23 cellular contexts compared by ENCODE assay signal in genomic region chr9:90097237-90097636, GRCh38.
"Had no signal": no experiment of that assay in that cellular context is flagged by ENCODE, and none has a peak within 500 bp of the region (broad histone marks: within the 10 kb centered on the region; RNA-seq: fewer than 3 reads in every experiment).

No MANE protein-coding gene starts in this region.

- H3K9me3 ChIP-seq: esophagus squamous epithelium, gastroesophageal sphincter, neutrophil, psoas muscle, sigmoid colon, testis, tibial nerve, upper lobe of right lung, vagina had no signal

- H3K27ac ChIP-seq: esophagus squamous epithelium, gastroesophageal sphincter, hepatocyte, neutrophil, psoas muscle, sigmoid colon, skin epidermis, testis, tibial nerve, upper lobe of right lung, vagina had no signal

- H3K27me3 ChIP-seq: gastroesophageal sphincter, hepatocyte, sigmoid colon, testis, tibial nerve, upper lobe of right lung, vagina had no signal

- DNase-seq: dermis blood vessel endothelial cell; esophagus squamous epithelium; foreskin fibroblast; kidney; left colon; mammary epithelial cell; naive thymus-derived CD4-positive, alpha-beta T cell; nephron progenitor cell; psoas muscle; retina; sigmoid colon; stimulated activated CD4-positive, alpha-beta T cell treated with anti-CD3 and anti-CD28 coated beads, Interleukin-2, amount 100 ng/mL, for 24 hours; stimulated activated CD4-positive, alpha-beta T cell treated with anti-CD3 and anti-CD28 coated beads, Interleukin-4, amount 100 ng/mL, for 4 hours; stimulated activated naive B cell treated with anti-CD40 and anti-IgM and Interleukin-4, amounts not matched to agents 10 μg/mL and 1 μg/mL and 100 μg/mL, for 72 hours; stimulated activated naive CD8-positive, alpha-beta T cell treated with anti-CD3 and anti-CD28 coated beads, Interleukin-15, amount 100 ng/mL, for 72 hours; testis; upper lobe of right lung had no signal

- H3K4me3 ChIP-seq: esophagus squamous epithelium, gastroesophageal sphincter, hepatocyte, psoas muscle, sigmoid colon, skin epidermis, testis, tibial nerve, upper lobe of right lung, vagina had no signal

- H3K36me3 ChIP-seq: esophagus squamous epithelium, gastroesophageal sphincter, neutrophil, sigmoid colon, tibial nerve, upper lobe of right lung, vagina had no signal

- H3K4me1 ChIP-seq: tibial nerve, upper lobe of right lung, vagina had no signal
